In the genomic region with DNA sequence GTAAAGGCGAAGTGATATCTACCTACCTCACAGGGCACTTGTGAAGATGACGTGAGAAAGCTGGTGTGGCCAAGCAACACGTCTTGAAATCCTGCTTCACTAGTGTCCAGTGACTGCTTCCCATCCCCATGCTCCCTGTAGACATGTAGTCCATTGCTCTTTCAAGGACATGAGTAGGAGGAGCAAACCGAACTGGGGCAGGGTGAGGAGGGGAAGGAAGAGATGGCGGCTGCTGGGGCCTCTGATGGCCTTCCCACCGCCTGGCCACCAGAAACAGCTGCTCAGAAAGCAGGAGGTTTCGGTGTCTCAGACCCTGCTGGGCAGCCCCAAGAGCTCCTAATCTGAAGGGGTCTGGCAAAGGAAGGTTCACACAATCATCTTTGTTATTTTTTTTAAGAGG, we compare ENCODE assay signal across 23 cellular contexts. TPM values are rescaled to one million over a fixed set of nuclear protein-coding genes. Genes with fewer than 3 reads are reported as not detected.
A peak's percentile ranks its signal among the peaks of the same experiment; 100 is the strongest.
DNase-seq lines count a peak whose midpoint lies in the region; TF ChIP-seq lines count a peak whose summit lies in the region.
"Had no signal": no experiment of that assay in that cellular context is flagged by ENCODE, and none has a peak within 500 bp of the region (broad histone marks: within the 10 kb centered on the region; RNA-seq: fewer than 3 reads in every experiment).

No MANE protein-coding gene starts in this region.

- H3K4me1 ChIP-seq in osteoblast (ENCODE audit: insufficient read depth, low read length) = peaks cover 3% of the 10 kb centered on the region
- H3K4me1 ChIP-seq: A549, BE2C had no signal

- DNase-seq in NCI-H82 (lab: John Stamatoyannopoulos, UW) (peak; percentile 30), NCI-H82 treated with DMSO at 0.1 percent for 48 hours (lab: John Stamatoyannopoulos, UW; ENCODE audit: unreplicated experiment) (no peak), WERI-Rb-1 (peak; percentile 58), islet precursor cell (peak; percentile 39), retina (peak; percentile 79), osteoblast (ENCODE audit: insufficient read length, low spot score, missing footprints) (no peak), 8988T (no peak), NCI-H446 treated with DMSO at 0.1 percent for 48 hours (lab: John Stamatoyannopoulos, UW) (no peak)
- DNase-seq: ACHN; AML-193; BE2C; CD4-positive, alpha-beta T cell; CD8-positive, alpha-beta memory T cell; DMS53; DMS79 treated with DMSO at 0.1 percent for 48 hours; GF-D8; H9 had no signal

- H3K27ac ChIP-seq in WERI-Rb-1 (peak overlapping the region; percentile 66), osteoblast (ENCODE audit: low read depth, low read length) (no peak overlapping the region)
- H3K27ac ChIP-seq: 22Rv1; A549; BLaER1 treated with 17β-estradiol and CSF1 and Interleukin-3, amounts not matched to agents 10 nM and 100 nM had no signal

- H3K9me3 ChIP-seq in WERI-Rb-1 (ENCODE audit: severe bottlenecking) (no peaks in the 10 kb centered on the region), osteoblast (ENCODE audit: low read depth, low read length) (no peaks in the 10 kb centered on the region)
- H3K9me3 ChIP-seq: A549; BE2C; BLaER1 treated with 17β-estradiol and CSF1 and Interleukin-3, amounts not matched to agents 10 nM and 100 nM had no signal

- H3K79me2 ChIP-seq in osteoblast (ENCODE audit: insufficient read depth, low read length) = no peaks in the 10 kb centered on the region

- TF ChIP-seq CTCF in WERI-Rb-1 (IDR thresholded peaks at IDR 0.05; ENCODE audit: low read depth, low read length) (no peak), osteoblast (IDR thresholded peaks at IDR 0.05; ENCODE audit: extremely low read depth, low read depth, low read length) (no peak)

- peak overlapping the region; percentile 24 for H3K4me3 ChIP-seq in WERI-Rb-1 (ENCODE audit: low read depth, low read length)
- no peak overlapping the region for H3K4me3 ChIP-seq in osteoblast (ENCODE audit: insufficient read depth, low read length)
- H3K4me3 ChIP-seq: A549; BLaER1 treated with 17β-estradiol and CSF1 and Interleukin-3, amounts not matched to agents 10 nM and 100 nM had no signal

- H3K27me3 ChIP-seq in WERI-Rb-1 (ENCODE audit: insufficient read depth, low read depth, severe bottlenecking) (no peaks in the 10 kb centered on the region), osteoblast (ENCODE audit: insufficient read depth, low read length) (peaks cover 58% of the 10 kb centered on the region)
- H3K27me3 ChIP-seq: BE2C had no signal

- H4K20me1 ChIP-seq in osteoblast (ENCODE audit: insufficient read depth, low read length) = no peaks in the 10 kb centered on the region
- H4K20me1 ChIP-seq: BLaER1 treated with 17β-estradiol and CSF1 and Interleukin-3, amounts not matched to agents 10 nM and 100 nM had no signal

- no peak overlapping the region for H2AFZ ChIP-seq in osteoblast (ENCODE audit: low read length)

- H3K4me2 ChIP-seq in osteoblast (ENCODE audit: insufficient read depth, low read length) = no peak overlapping the region
- H3K4me2 ChIP-seq: A549; BLaER1 treated with 17β-estradiol and CSF1 and Interleukin-3, amounts not matched to agents 10 nM and 100 nM had no signal

- no peaks in the 10 kb centered on the region for H3K36me3 ChIP-seq in WERI-Rb-1
- H3K36me3 ChIP-seq in osteoblast (ENCODE audit: insufficient read depth, low read length) = no peaks in the 10 kb centered on the region
- H3K36me3 ChIP-seq: BE2C; BLaER1 treated with 17β-estradiol and CSF1 and Interleukin-3, amounts not matched to agents 10 nM and 100 nM had no signal

RNA-seq across cellular contexts. Expression of gene CPLX4, which starts 14.8 kb away (rescaled TPM):
- not detected in 2 replicates for total RNA-seq in osteoblast
- total RNA-seq: CD4-positive, alpha-beta T cell; CD8-positive, alpha-beta memory T cell; Daoy; G401; H4; H9 had no signal

RNA-seq across cellular contexts. Expression of gene RAX, which starts 30.4 kb away (rescaled TPM):
- total RNA-seq in osteoblast = not detected in 2 replicates
- total RNA-seq: CD4-positive, alpha-beta T cell; CD8-positive, alpha-beta memory T cell; Daoy; G401; H4 had no signal

RNA-seq across cellular contexts. Expression of gene LMAN1, which starts 55.4 kb away (rescaled TPM):
- total RNA-seq in osteoblast = 189 and 210 TPM in 2 replicates

Comparison
In these comparisons a context has a peak if more than half of its experiments do, and no peak if none do; other contexts are left out.
1. DNase-seq: peak in NCI-H82 (single experiment), WERI-Rb-1 (single experiment), islet precursor cell (single experiment) and retina (single experiment); none in NCI-H82 treated with DMSO at 0.1 percent for 48 hours (single experiment), osteoblast (single experiment), 8988T (single experiment) and NCI-H446 treated with DMSO at 0.1 percent for 48 hours (single experiment).